In genomic region chr16:85988723-85989313, GRCh38 we compare ENCODE assay signal across 12 cellular contexts.
DNase-seq lines count a peak whose midpoint lies in the region; ATAC-seq and TF ChIP-seq lines count a peak whose summit lies in the region.
"Had no signal": no experiment of that assay in that cellular context is flagged by ENCODE, and none has a peak within 500 bp of the region (broad histone marks: within the 10 kb centered on the region; RNA-seq: fewer than 3 reads in every experiment).

No MANE protein-coding gene starts in this region.

- H3K4me2 ChIP-seq in MM.1S (ENCODE audit: low read depth, low read length), result peak overlapping the region; percentile 68; the same call in 1 of the 2 replicates
- no peak overlapping the region for H3K4me2 ChIP-seq in mammary epithelial cell (ENCODE audit: insufficient read depth, low read depth, low read length)

- H3K4me3 ChIP-seq in MM.1S (ENCODE audit: low read length), result peak overlapping the region; percentile 39; the same call in 1 of the 2 replicates
- H3K4me3 ChIP-seq in tibial nerve, result no peak overlapping the region
- no peak overlapping the region for H3K4me3 ChIP-seq in mammary epithelial cell (replicated peaks in 1 of 3; ENCODE audit: insufficient read depth in 1 of 3, low read depth in 2 of 3, low read length in 3 of 3)
- no peak overlapping the region for H3K4me3 ChIP-seq in heart left ventricle

- no peak overlapping the region for H2AFZ ChIP-seq in MM.1S (ENCODE audit: low read length)
- H2AFZ ChIP-seq in mammary epithelial cell (ENCODE audit: low read depth, low read length), result no peak overlapping the region

- CTCF ChIA-PET in mammary epithelial cell (lab: Charles Lee; ENCODE audit: low non-redundant PET), result no interaction called here

- no peaks in the 10 kb centered on the region for H3F3A ChIP-seq in MM.1S (ENCODE audit: insufficient read depth, low read length)

- TF ChIP-seq CTCF in MM.1S (IDR thresholded peaks at IDR 0.05; ENCODE audit: low read length) (no peak), tibial nerve (IDR thresholded peaks at IDR 0.05) (no peak), mammary epithelial cell (conservative IDR thresholded peaks at IDR 0.05 in 1 of 2, IDR thresholded peaks at IDR 0.05 in 1 of 2; ENCODE audit: extremely low read depth in 1 of 2, insufficient read depth in 1 of 2, low read depth in 1 of 2, low read length in 2 of 2) (no peak), heart left ventricle (IDR thresholded peaks at IDR 0.05) (no peak)

- no peak for TF ChIP-seq EP300 in tibial nerve (IDR thresholded peaks at IDR 0.05)

- in situ Hi-C loops in mammary epithelial cell (cut with MboI; ENCODE audit: low sequenced_read_pairs in 2 of 2), result no loop called here

- H3K27ac ChIP-seq in MM.1S (ENCODE audit: low read length) (no peak overlapping the region), tibial nerve (peak overlapping the region in 2 of 4 donors; percentile 17 to 70), mammary epithelial cell (ENCODE audit: insufficient read depth, low read depth, low read length) (no peak overlapping the region), heart left ventricle (no peak overlapping the region)

- no TSS peak for BruUV-seq in mammary epithelial cell (replicated peaks; lab: Mats Ljungman, UMichigan)

- dilution Hi-C loops in mammary epithelial cell (cut with HindIII; ENCODE audit: low sequenced_read_pairs), result no loop called here

- no peaks in the 10 kb centered on the region for H3K36me3 ChIP-seq in MM.1S (replicated peaks; ENCODE audit: insufficient read depth, low read length)
- no peaks in the 10 kb centered on the region for H3K36me3 ChIP-seq in tibial nerve
- no peaks in the 10 kb centered on the region for H3K36me3 ChIP-seq in mammary epithelial cell (ENCODE audit: insufficient read depth, low read length)
- no peaks in the 10 kb centered on the region for H3K36me3 ChIP-seq in heart left ventricle

- H3K9me3 ChIP-seq in MM.1S (replicated peaks; ENCODE audit: insufficient read depth, low read length), result no peaks in the 10 kb centered on the region
- no peaks in the 10 kb centered on the region for H3K9me3 ChIP-seq in tibial nerve
- H3K9me3 ChIP-seq in mammary epithelial cell (replicated peaks; ENCODE audit: insufficient read depth, low read length), result no peaks in the 10 kb centered on the region
- no peaks in the 10 kb centered on the region for H3K9me3 ChIP-seq in heart left ventricle

- WGBS in tibial nerve, 2 donors, result 78 to 88% methylated on average over 13 of the region's 13 CpGs
- WGBS in mammary epithelial cell (ENCODE audit: low coverage, missing lambda C conversion rate), result 25% methylated on average over 9 of the region's 13 CpGs
- 53 to 69% (median 61%) methylated on average over 13 of the region's 13 CpGs for WGBS in heart left ventricle, 4 donors

- H3K79me2 ChIP-seq in MM.1S (ENCODE audit: low read length) (no peaks in the 10 kb centered on the region), mammary epithelial cell (ENCODE audit: insufficient read depth, low read length) (no peaks in the 10 kb centered on the region)

- H3K4me1 ChIP-seq in MM.1S (ENCODE audit: low read length) (no peaks in the 10 kb centered on the region), tibial nerve (peaks cover 0 to 28% (median 4%) of the 10 kb centered on the region in 4 donors), mammary epithelial cell (ENCODE audit: insufficient read depth, low read length) (no peaks in the 10 kb centered on the region), heart left ventricle (peaks cover 0 to 30% (median 0%) of the 10 kb centered on the region in 12 donors)

- H4K20me1 ChIP-seq in MM.1S (ENCODE audit: insufficient read depth, low read length) (no peaks in the 10 kb centered on the region), mammary epithelial cell (ENCODE audit: insufficient read depth, low read length) (no peaks in the 10 kb centered on the region)

- no peaks in the 10 kb centered on the region for H3K9me2 ChIP-seq in MM.1S (replicated peaks; ENCODE audit: insufficient read depth, low read length)

- H3K9ac ChIP-seq in MM.1S (ENCODE audit: low read length) (no peak overlapping the region), mammary epithelial cell (ENCODE audit: insufficient read depth, low read length) (no peak overlapping the region)

- intact Hi-C loops in mammary epithelial cell (cut with micrococcal nuclease), result no loop called here
- intact Hi-C loops in heart left ventricle (cut with DNase I), result loop anchor here in 3 of 10 donors (1.0 to 10.0 kb wide), 3 partner anchors 84 to 168 kb away; no protein-coding TSS in a partner anchor

- TF ChIP-seq POLR2A in tibial nerve (IDR thresholded peaks at IDR 0.05) (no peak), heart left ventricle (IDR thresholded peaks at IDR 0.05) (no peak)

- peak; percentile 45 for ATAC-seq in GM18502 (IDR thresholded peaks at IDR 0.05; ENCODE audit: poor library complexity, unreplicated experiment)
- ATAC-seq in GM21423 (IDR thresholded peaks at IDR 0.05; ENCODE audit: unreplicated experiment), result peak; percentile 40
- no peak for ATAC-seq in heart left ventricle
- ATAC-seq: esophagus mucosa had no signal

- DNase-seq in MM.1S (peak; percentile 10), mesenteric fat pad (ENCODE audit: low spot score) (peak; percentile 59), tibial nerve (ENCODE audit: low spot score in 2 of 2) (no peak), mammary epithelial cell (no peak), heart left ventricle (no peak), C1 segment of cervical spinal cord (lab: John Stamatoyannopoulos, UW) (no peak)
- DNase-seq: DND-41, NCI-H1092 treated with DMSO at 0.1 percent for 48 hours, SIG-M5 had no signal

- H3K27me3 ChIP-seq in MM.1S (replicated peaks; ENCODE audit: insufficient read depth, low read length) (peaks cover 75% of the 10 kb centered on the region), tibial nerve (no peaks in the 10 kb centered on the region), mammary epithelial cell (ENCODE audit: insufficient read depth, low read length) (no peaks in the 10 kb centered on the region), heart left ventricle (peaks cover 0 to 69% (median 16%) of the 10 kb centered on the region in 9 donors)

Comparison
In these comparisons a context has a peak if more than half of its experiments do, and no peak if none do; other contexts are left out.
1. ATAC-seq: peak in GM18502 (single experiment) and GM21423 (single experiment); none in heart left ventricle (0 of 4).
2. DNase-seq: peak in MM.1S (single experiment) and mesenteric fat pad (single experiment); none in tibial nerve (0 of 2), mammary epithelial cell (single experiment), heart left ventricle (0 of 5) and C1 segment of cervical spinal cord (0 of 14).